In genomic region chr7:24963218-24963617, GRCh38 we compare ENCODE assay signal across 7 cellular contexts. TPM values are rescaled to one million over a fixed set of nuclear protein-coding genes. Genes with fewer than 3 reads are reported as not detected.
DNase-seq lines count a peak whose midpoint lies in the region; ATAC-seq and TF ChIP-seq lines count a peak whose summit lies in the region.

No MANE protein-coding gene starts in this region.

- TF ChIP-seq CTCF in stomach (IDR thresholded peaks at IDR 0.05): no peak

- POLR2A ChIA-PET in activated CD8-positive, alpha-beta T cell treated with anti-CD3 and anti-CD28 coated beads, Interleukin-2, amount 10 ng/mL, durations not matched to agents 7 days and 5 days (lab: Charles Lee): interaction anchor here (1.1 to 1.3 kb wide), 2 partner anchors 14 to 16 kb away, joined by 3 to 5 read pairs; no protein-coding TSS in a partner anchor

- DNase-seq in HT1080 (ENCODE audit: low read depth) (peak; percentile 37), left cardiac atrium (peak; percentile 50), stomach (peak; percentile 28), cerebellar nuclear complex (lab: John Stamatoyannopoulos, UW) (no peak)
- peak; percentile 43 for DNase-seq in activated CD8-positive, alpha-beta T cell treated with anti-CD3 and anti-CD28 coated beads, Interleukin-2, amount 10 ng/mL, durations not matched to agents 7 days and 5 days

- CTCF ChIA-PET in activated CD8-positive, alpha-beta T cell treated with anti-CD3 and anti-CD28 coated beads, Interleukin-2, amount 10 ng/mL, durations not matched to agents 7 days and 5 days (lab: Charles Lee): interaction anchor here (0.9 to 2.1 kb wide), 4 partner anchors 15 to 151 kb away, joined by 3 to 7 read pairs (median 3); no protein-coding TSS in a partner anchor

- peaks cover 0 to 25% (median 16%) of the 10 kb centered on the region in 4 donors for H3K4me1 ChIP-seq in stomach

- no peaks in the 10 kb centered on the region for H3K36me3 ChIP-seq in stomach

- no peaks in the 10 kb centered on the region for H3K9me3 Mint-ChIP-seq in activated CD8-positive, alpha-beta T cell treated with anti-CD3 and anti-CD28 coated beads, Interleukin-2, amount 10 ng/mL, durations not matched to agents 7 days and 5 days (ENCODE audit: insufficient read depth)

- H3K27ac Mint-ChIP-seq in activated CD8-positive, alpha-beta T cell treated with anti-CD3 and anti-CD28 coated beads, Interleukin-2, amount 10 ng/mL, durations not matched to agents 7 days and 5 days: no peak overlapping the region

- no peaks in the 10 kb centered on the region for H3K9me3 ChIP-seq in stomach

- no peak for TF ChIP-seq EP300 in stomach (IDR thresholded peaks at IDR 0.05)

- H3K27me3 ChIP-seq in stomach: no peaks in the 10 kb centered on the region

- H3K27me3 Mint-ChIP-seq in activated CD8-positive, alpha-beta T cell treated with anti-CD3 and anti-CD28 coated beads, Interleukin-2, amount 10 ng/mL, durations not matched to agents 7 days and 5 days (ENCODE audit: low read depth): no peaks in the 10 kb centered on the region

- intact Hi-C loops in left cardiac atrium (cut with DNase I) (no loop called here), stomach (cut with DNase I; ENCODE audit: low total_unique reads) (no loop called here)

- no peak overlapping the region for H3K27ac ChIP-seq in stomach

- peaks cover 84% of the 10 kb centered on the region for H3K4me1 Mint-ChIP-seq in activated CD8-positive, alpha-beta T cell treated with anti-CD3 and anti-CD28 coated beads, Interleukin-2, amount 10 ng/mL, durations not matched to agents 7 days and 5 days (ENCODE audit: low read depth)

- no peak overlapping the region for H3K4me3 ChIP-seq in stomach

- no peak for TF ChIP-seq POLR2A in stomach (IDR thresholded peaks at IDR 0.05)

- no peak overlapping the region for H3K4me3 Mint-ChIP-seq in activated CD8-positive, alpha-beta T cell treated with anti-CD3 and anti-CD28 coated beads, Interleukin-2, amount 10 ng/mL, durations not matched to agents 7 days and 5 days

- 72 to 100% (median 90%) methylated on average over 2 of the region's 2 CpGs for WGBS in stomach, 5 donors

- H3K36me3 Mint-ChIP-seq in activated CD8-positive, alpha-beta T cell treated with anti-CD3 and anti-CD28 coated beads, Interleukin-2, amount 10 ng/mL, durations not matched to agents 7 days and 5 days (ENCODE audit: low read depth): peaks cover 31% of the 10 kb centered on the region

- ATAC-seq in GM19035 (IDR thresholded peaks at IDR 0.05; ENCODE audit: unreplicated experiment) (peak; percentile 25), left cardiac atrium (peak; percentile 71 to 87), HG03521 (IDR thresholded peaks at IDR 0.05; ENCODE audit: unreplicated experiment) (no peak)
- ATAC-seq in activated CD8-positive, alpha-beta T cell treated with anti-CD3 and anti-CD28 coated beads, Interleukin-2, amount 10 ng/mL, durations not matched to agents 7 days and 5 days: peak; percentile 26

RNA-seq across cellular contexts. Expression of gene OSBPL3, which starts 16.8 kb away (rescaled TPM):
- total RNA-seq in HT1080 (2014; rRNA removed; shearing (Covaris generic)): 20.9 and 30.7 TPM in 2 replicates
- polyA plus RNA-seq in HT1080 (2015; cell fraction: cytosol; rRNA removed): 23.5 and 28.7 TPM in 2 replicates
- 65.6 and 83.7 TPM in 2 replicates for polyA plus RNA-seq in HT1080 (2015; cell fraction: nucleus; rRNA removed)
- total RNA-seq in activated CD8-positive, alpha-beta T cell treated with anti-CD3 and anti-CD28 coated beads, Interleukin-2, amount 10 ng/mL, durations not matched to agents 7 days and 5 days: 10 to 100 TPM; 73.0 to 83.0 TPM
- total RNA-seq in left cardiac atrium (1 to 10 TPM; 8.8 to 10.0 TPM), stomach (10 to 100 TPM in 4 of 5 donors, 1 to 10 TPM in 1; 7.2 to 25.0 (median 15.1) TPM)
- 1 to 10 TPM; 2.0 to 8.1 (median 2.9) TPM for polyA plus RNA-seq in stomach

Comparison
In these comparisons a context has a peak if more than half of its experiments do, and no peak if none do; other contexts are left out.
1. DNase-seq: peak in HT1080 (single experiment), activated CD8-positive, alpha-beta T cell treated with anti-CD3 and anti-CD28 coated beads, Interleukin-2, amount 10 ng/mL, durations not matched to agents 7 days and 5 days (single experiment), left cardiac atrium (single experiment) and stomach (single experiment); none in cerebellar nuclear complex (0 of 2).